In genomic region chr12:96806272-96806671, GRCh38 we compare ENCODE assay signal across 9 cellular contexts.
"Had no signal": no experiment of that assay in that cellular context is flagged by ENCODE, and none has a peak within 500 bp of the region (broad histone marks: within the 10 kb centered on the region; RNA-seq: fewer than 3 reads in every experiment).

No MANE protein-coding gene starts in this region.

- H3K4me3 ChIP-seq: GM23248, GM23338, HAP-1 had no signal

- DNase-seq: GM23248, GOT3, H7, H9, HCEC 1CT, HFFc6 had no signal

- H3K9me3 Mint-ChIP-seq: GM23338 had no signal

- ATAC-seq: GM23338, HCT116 had no signal

- H3K4me3 Mint-ChIP-seq: GM23338, H9, HFFc6 had no signal

- H3K27ac ChIP-seq: GM23248 had no signal

- H3K4me1 Mint-ChIP-seq: GM23338 had no signal

- H3K27ac Mint-ChIP-seq: GM23338, H9, HFFc6 had no signal

- H3K36me3 ChIP-seq: HAP-1 had no signal
